In genomic region chr11:57214087-57214395, GRCh38 we compare ENCODE assay signal across 17 cellular contexts. TPM values are rescaled to one million over a fixed set of nuclear protein-coding genes. Genes with fewer than 3 reads are reported as not detected.
DNase-seq lines count a peak whose midpoint lies in the region; ATAC-seq and TF ChIP-seq lines count a peak whose summit lies in the region.
"Had no signal": no experiment of that assay in that cellular context is flagged by ENCODE, and none has a peak within 500 bp of the region (broad histone marks: within the 10 kb centered on the region; RNA-seq: fewer than 3 reads in every experiment).

No MANE protein-coding gene starts in this region.

- H2BK120ac ChIP-seq in neuronal stem cell (ENCODE audit: low read depth, low read length): no peak overlapping the region

- H3K4me3 Mint-ChIP-seq in HFFc6: no peak overlapping the region
- H3K4me3 Mint-ChIP-seq: activated CD4-positive, alpha-beta T cell treated with anti-CD3 and anti-CD28 coated beads, Interleukin-2, amount 10 ng/mL, durations not matched to agents 7 days and 5 days had no signal

- peaks cover 29% of the 10 kb centered on the region for H3K4me1 Mint-ChIP-seq in HFFc6 (ENCODE audit: low read depth)
- H3K4me1 Mint-ChIP-seq: activated CD4-positive, alpha-beta T cell treated with anti-CD3 and anti-CD28 coated beads, Interleukin-2, amount 10 ng/mL, durations not matched to agents 7 days and 5 days had no signal

- peak; percentile 16 for DNase-seq in Daoy (ENCODE audit: low read depth)
- peak; percentile 70 for DNase-seq in NCI-H82 (lab: John Stamatoyannopoulos, UW)
- peak; percentile 43 for DNase-seq in fibroblast of the aortic adventitia (ENCODE audit: low read depth)
- peak; percentile 29 for DNase-seq in neuronal stem cell (ENCODE audit: low spot score)
- no peak for DNase-seq in GDM1 (lab: John Stamatoyannopoulos, UW)
- DNase-seq in HUDEP-2 (lab: John Stamatoyannopoulos, UW; ENCODE audit: unreplicated experiment in 76 of 76): no peak
- no peak for DNase-seq in HFFc6
- DNase-seq: activated CD4-positive, alpha-beta T cell treated with anti-CD3 and anti-CD28 coated beads, Interleukin-2, amount 10 ng/mL, durations not matched to agents 7 days and 5 days; cortex of kidney; T-helper 2 cell had no signal

- no peak overlapping the region for H2BK15ac ChIP-seq in neuronal stem cell (ENCODE audit: low read length)

- H3K4me3 ChIP-seq in fibroblast of the aortic adventitia (ENCODE audit: low read depth, low read length) (no peak overlapping the region), neuronal stem cell (ENCODE audit: low read length in 2 of 2) (no peak overlapping the region)
- H3K4me3 ChIP-seq: prostate gland, thyroid gland had no signal

- peaks cover 4% of the 10 kb centered on the region; the same call in 1 of the 2 replicates for H3K27me3 Mint-ChIP-seq in HFFc6 (ENCODE audit: insufficient read depth)

- no peak overlapping the region for H2AK5ac ChIP-seq in neuronal stem cell (ENCODE audit: low read depth, low read length)

- WGBS in neuronal stem cell (ENCODE audit: extremely low coverage in 2 of 2, insufficient read length in 2 of 2, insufficient replicate concordance in 1 of 2), 2 donors: no CpG with 5 or more reads among the region's 1 CpG

- H3K4ac ChIP-seq in neuronal stem cell (ENCODE audit: low read length): no peak overlapping the region

- no peaks in the 10 kb centered on the region for H3K9me3 ChIP-seq in neuronal stem cell (replicated peaks in 1 of 2; ENCODE audit: control insufficient read depth in 2 of 2, insufficient read depth in 1 of 2, low read depth in 1 of 2, low read length in 2 of 2)
- H3K9me3 ChIP-seq: prostate gland, thyroid gland had no signal

- no peak overlapping the region for H3K23ac ChIP-seq in neuronal stem cell (ENCODE audit: low read depth, low read length, poor library complexity)

- H4K91ac ChIP-seq in neuronal stem cell (ENCODE audit: low read depth, low read length, poor library complexity): peak overlapping the region; percentile 64

- H3K27me3 ChIP-seq in neuronal stem cell (ENCODE audit: control insufficient read depth in 3 of 3, insufficient read depth in 3 of 3, low read depth in 1 of 3, low read length in 3 of 3): no peaks in the 10 kb centered on the region
- H3K27me3 ChIP-seq: thyroid gland had no signal

- peak overlapping the region; percentile 58 for H3K18ac ChIP-seq in neuronal stem cell (ENCODE audit: low read length)

- H3K9ac ChIP-seq in neuronal stem cell (ENCODE audit: low read depth, low read length, poor library complexity): no peak overlapping the region

- peaks cover 26 to 47% of the 10 kb centered on the region in 2 donors for H3K4me1 ChIP-seq in neuronal stem cell (ENCODE audit: control insufficient read depth in 2 of 2, insufficient read depth in 1 of 2, low read depth in 1 of 2, low read length in 2 of 2)
- H3K4me1 ChIP-seq: prostate gland had no signal

- TF ChIP-seq CTCF in fibroblast of the aortic adventitia (IDR thresholded peaks at IDR 0.05; ENCODE audit: insufficient read depth, low read length): no peak
- no peak for TF ChIP-seq CTCF in HFFc6 (IDR thresholded peaks at IDR 0.05)

- no peak overlapping the region for H3K14ac ChIP-seq in neuronal stem cell (ENCODE audit: low read length)

- no peaks in the 10 kb centered on the region for H3K36me3 Mint-ChIP-seq in HFFc6 (ENCODE audit: low read depth)

- H2BK12ac ChIP-seq in neuronal stem cell (ENCODE audit: low read length): no peak overlapping the region

- peak overlapping the region; percentile 75 for H2AFZ ChIP-seq in neuronal stem cell (ENCODE audit: low read length)

- peak overlapping the region; percentile 73 for H2BK5ac ChIP-seq in neuronal stem cell (ENCODE audit: low read length)

- H3K9me3 Mint-ChIP-seq in HFFc6: no peaks in the 10 kb centered on the region
- H3K9me3 Mint-ChIP-seq: activated CD4-positive, alpha-beta T cell treated with anti-CD3 and anti-CD28 coated beads, Interleukin-2, amount 10 ng/mL, durations not matched to agents 7 days and 5 days had no signal

- no peaks in the 10 kb centered on the region for H3K36me3 ChIP-seq in neuronal stem cell (replicated peaks in 1 of 2; ENCODE audit: control insufficient read depth in 2 of 2, insufficient read depth in 2 of 2, low read length in 2 of 2)
- H3K36me3 ChIP-seq: prostate gland, thyroid gland had no signal

- H3K27ac Mint-ChIP-seq in HFFc6: no peak overlapping the region
- H3K27ac Mint-ChIP-seq: activated CD4-positive, alpha-beta T cell treated with anti-CD3 and anti-CD28 coated beads, Interleukin-2, amount 10 ng/mL, durations not matched to agents 7 days and 5 days had no signal

- ATAC-seq in GM18502 (IDR thresholded peaks at IDR 0.05; ENCODE audit: poor library complexity, unreplicated experiment): no peak
- ATAC-seq: HepG2, Panc1 had no signal

- no peaks in the 10 kb centered on the region for H3K79me1 ChIP-seq in neuronal stem cell (ENCODE audit: low read depth, low read length)

- no peak overlapping the region for H4K8ac ChIP-seq in neuronal stem cell (ENCODE audit: low read depth, low read length)

- no peak overlapping the region for H3K4me2 ChIP-seq in neuronal stem cell (ENCODE audit: insufficient read depth, low read length, poor library complexity, severe bottlenecking)

- H3K27ac ChIP-seq in neuronal stem cell (replicated peaks; ENCODE audit: low read length): peak overlapping the region; percentile 95
- H3K27ac ChIP-seq: prostate gland had no signal

RNA-seq across cellular contexts. Expression of gene APLNR, which starts 23.0 kb away (rescaled TPM):
- not detected in 2 replicates for total RNA-seq in Daoy (2014; rRNA removed; shearing (Covaris generic))
- total RNA-seq in fibroblast of the aortic adventitia (ENCODE audit: low replicate concordance): not detected in 2 replicates
- 1.6 TPM for polyA plus RNA-seq in neuronal stem cell (2013, experiment 1 of 2)
- 1.6 TPM for polyA plus RNA-seq in neuronal stem cell (2013, experiment 2 of 2)
- total RNA-seq in HFFc6 (2021; fragmentation: NEBNext Ultra II Directional; extraction: Animal tissue kit (Norgen Biotek cat#: 25700)): not detected
- total RNA-seq: activated CD4-positive, alpha-beta T cell treated with anti-CD3 and anti-CD28 coated beads, Interleukin-2, amount 10 ng/mL, durations not matched to agents 7 days and 5 days; HepG2; NCI-H460 had no signal
- polyA plus RNA-seq: BJ, HepG2 had no signal

RNA-seq across cellular contexts. Expression of gene LRRC55, which starts 32.3 kb away (rescaled TPM):
- under 0.01 and 0.03 TPM in 2 replicates for total RNA-seq in Daoy (2014; rRNA removed; shearing (Covaris generic))
- total RNA-seq in fibroblast of the aortic adventitia (ENCODE audit: low replicate concordance): not detected in 2 replicates
- 4.3 TPM for polyA plus RNA-seq in neuronal stem cell (2013, experiment 1 of 2)
- polyA plus RNA-seq in neuronal stem cell (2013, experiment 2 of 2): 4.4 TPM
- total RNA-seq in HFFc6 (2021; fragmentation: NEBNext Ultra II Directional; extraction: Animal tissue kit (Norgen Biotek cat#: 25700)): not detected
- total RNA-seq: activated CD4-positive, alpha-beta T cell treated with anti-CD3 and anti-CD28 coated beads, Interleukin-2, amount 10 ng/mL, durations not matched to agents 7 days and 5 days; HepG2; NCI-H460 had no signal
- polyA plus RNA-seq: BJ, HepG2 had no signal

Comparison
In these comparisons a context has a peak if more than half of its experiments do, and no peak if none do; other contexts are left out.
1. DNase-seq: peak in Daoy (single experiment), NCI-H82 (single experiment), fibroblast of the aortic adventitia (single experiment) and neuronal stem cell (single experiment); none in GDM1 (single experiment), HUDEP-2 (0 of 76) and HFFc6 (single experiment).